5 cellular contexts compared by ENCODE assay signal in the genomic region with DNA sequence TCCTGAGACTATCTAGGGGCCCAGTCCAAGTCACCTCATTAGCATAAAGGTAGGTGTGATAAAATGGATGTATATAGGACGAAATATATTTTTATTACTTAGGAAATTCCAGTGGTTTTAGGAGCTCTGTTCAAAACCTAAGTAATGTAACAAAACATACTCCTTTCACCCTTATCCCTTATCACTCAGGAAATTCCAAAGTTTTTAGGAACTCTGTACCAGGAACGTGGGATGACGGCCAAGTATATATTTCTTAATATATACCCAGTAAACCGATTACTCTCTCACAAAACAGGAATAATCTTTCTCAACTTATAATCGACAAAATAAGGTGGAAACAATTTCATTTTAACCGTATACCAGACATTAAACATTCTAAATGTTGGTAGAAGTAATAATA.
"Had no signal": no experiment of that assay in that cellular context is flagged by ENCODE, and none has a peak within 500 bp of the region (broad histone marks: within the 10 kb centered on the region; RNA-seq: fewer than 3 reads in every experiment).

No MANE protein-coding gene starts in this region.

- DNase-seq: GM23248, GOT3, H7, HFFc6 had no signal

- H3K4me3 ChIP-seq: GM23248, HAP-1 had no signal
